In the genomic region with DNA sequence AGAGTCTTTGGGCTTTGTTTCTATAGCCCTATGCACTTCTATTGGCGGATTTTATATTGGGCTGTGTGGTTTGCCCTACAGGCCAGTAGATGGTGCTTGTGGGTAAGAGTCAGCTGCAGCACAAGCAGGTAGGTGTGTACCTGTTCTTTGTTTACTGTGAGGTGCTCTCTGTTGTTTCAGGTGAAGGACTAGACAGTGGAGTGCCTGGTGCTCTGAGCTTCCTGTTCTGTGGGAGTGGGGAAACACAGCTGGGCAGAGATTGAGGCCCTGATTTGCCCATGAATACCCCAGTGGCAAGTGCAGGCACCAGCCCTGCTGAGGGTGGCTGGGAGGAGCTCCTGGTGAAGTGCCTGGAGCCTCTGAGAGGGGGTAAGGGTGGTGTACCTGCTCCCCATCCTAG, we compare ENCODE assay signal across 9 cellular contexts. TPM values are rescaled to one million over a fixed set of nuclear protein-coding genes. Genes with fewer than 3 reads are reported as not detected.
DNase-seq lines count a peak whose midpoint lies in the region; ATAC-seq, FAIRE-seq and TF ChIP-seq lines count a peak whose summit lies in the region.
"Had no signal": no experiment of that assay in that cellular context is flagged by ENCODE, and none has a peak within 500 bp of the region (broad histone marks: within the 10 kb centered on the region; RNA-seq: fewer than 3 reads in every experiment).

No MANE protein-coding gene starts in this region.

- 29 to 47% (median 32%) methylated on average over 1 of the region's 1 CpG for WGBS in small intestine, 3 donors

- no peak for FAIRE-seq in small intestine (lab: Jason Lieb, UNC)

- peak; percentile 83 for TF ChIP-seq CTCF in epithelial cell of proximal tubule (conservative IDR thresholded peaks at IDR 0.05; ENCODE audit: low read depth, low read length)

- H3K36me3 ChIP-seq in small intestine (ENCODE audit: control insufficient read depth in 2 of 2, insufficient read depth in 2 of 2, low read length in 2 of 2), result no peaks in the 10 kb centered on the region

- in situ Hi-C loops in Caki2 (cut with HindIII; ENCODE audit: low pct_unique_long_range_greater_than_20kb, low sequenced_read_pairs), result no loop called here

- no peak overlapping the region for H3K27ac ChIP-seq in small intestine (ENCODE audit: low read depth in 1 of 2, low read length in 1 of 2)

- ATAC-seq in GM21528 (IDR thresholded peaks at IDR 0.05; ENCODE audit: low FRiP score, unreplicated experiment), result peak; percentile 83
- no peak for ATAC-seq in activated CD4-positive, CD25-positive, alpha-beta regulatory T cell treated with anti-CD3 and anti-CD28 coated beads, Interleukin-2, amount 50 U/mL, for 24 hours
- no peak for ATAC-seq in activated naive CD8-positive, alpha-beta T cell treated with anti-CD3 and anti-CD28 coated beads, Interleukin-2, amount 50 U/mL, for 24 hours

- no peaks in the 10 kb centered on the region for H3K9me3 ChIP-seq in small intestine (ENCODE audit: control insufficient read depth, low read depth)

- H3K4me1 ChIP-seq in small intestine (ENCODE audit: control insufficient read depth in 2 of 2, insufficient read depth in 1 of 2, low read depth in 1 of 2, low read length in 1 of 2), result no peaks in the 10 kb centered on the region

- no peaks in the 10 kb centered on the region for H3K4me1 Mint-ChIP-seq in activated naive CD8-positive, alpha-beta T cell treated with anti-CD3 and anti-CD28 coated beads, Interleukin-2, amount 50 U/mL, for 24 hours
- H3K4me1 Mint-ChIP-seq: central memory CD8-positive, alpha-beta T cell had no signal

- H3K9me3 Mint-ChIP-seq in activated naive CD8-positive, alpha-beta T cell treated with anti-CD3 and anti-CD28 coated beads, Interleukin-2, amount 50 U/mL, for 24 hours, result no peaks in the 10 kb centered on the region
- H3K9me3 Mint-ChIP-seq: central memory CD8-positive, alpha-beta T cell had no signal

- DNase-seq in Caki2 (ENCODE audit: low read depth), result peak; percentile 30
- DNase-seq in NCI-H2029 treated with DMSO at 0.1 percent for 48 hours (lab: John Stamatoyannopoulos, UW), result peak; percentile 90
- no peak for DNase-seq in epithelial cell of proximal tubule (ENCODE audit: low read depth)
- DNase-seq in small intestine, result peak; percentile 68
- no peak for DNase-seq in inferior parietal cortex (ENCODE audit: extremely low spot score)
- no peak for DNase-seq in activated naive CD8-positive, alpha-beta T cell treated with anti-CD3 and anti-CD28 coated beads, Interleukin-2, amount 50 U/mL, for 24 hours

- no peak overlapping the region for H3K4me3 Mint-ChIP-seq in activated naive CD8-positive, alpha-beta T cell treated with anti-CD3 and anti-CD28 coated beads, Interleukin-2, amount 50 U/mL, for 24 hours
- H3K4me3 Mint-ChIP-seq: central memory CD8-positive, alpha-beta T cell had no signal

- no peaks in the 10 kb centered on the region for H3K36me3 Mint-ChIP-seq in activated naive CD8-positive, alpha-beta T cell treated with anti-CD3 and anti-CD28 coated beads, Interleukin-2, amount 50 U/mL, for 24 hours (ENCODE audit: low read depth)

- peaks cover 36% of the 10 kb centered on the region for H3K27me3 Mint-ChIP-seq in activated naive CD8-positive, alpha-beta T cell treated with anti-CD3 and anti-CD28 coated beads, Interleukin-2, amount 50 U/mL, for 24 hours

- H3K27me3 ChIP-seq in small intestine (ENCODE audit: control insufficient read depth in 2 of 2, insufficient read depth in 2 of 2, low read length in 2 of 2), result peaks cover 0 to 5% of the 10 kb centered on the region in 2 donors

- H3K27ac Mint-ChIP-seq in activated naive CD8-positive, alpha-beta T cell treated with anti-CD3 and anti-CD28 coated beads, Interleukin-2, amount 50 U/mL, for 24 hours, result no peak overlapping the region

- no peak overlapping the region for H3K4me3 ChIP-seq in epithelial cell of proximal tubule (ENCODE audit: low read depth, low read length)
- no peak overlapping the region for H3K4me3 ChIP-seq in small intestine (ENCODE audit: low read depth in 1 of 2, low read length in 2 of 2)

RNA-seq across cellular contexts. Expression of gene UCP1, which starts 26.3 kb away (rescaled TPM):
- not detected in 2 replicates for total RNA-seq in Caki2 (2014; rRNA removed; shearing (Covaris generic); ENCODE audit: low replicate concordance)
- 0.43 TPM in 1 of 2 replicates, not detected in the other for total RNA-seq in epithelial cell of proximal tubule
- polyA plus RNA-seq in small intestine, result under 1 TPM in 1 of 3 donors, not detected in 2; 0.04 TPM

Comparison
In these comparisons a context has a peak if more than half of its experiments do, and no peak if none do; other contexts are left out.
1. DNase-seq: peak in Caki2 (single experiment), NCI-H2029 treated with DMSO at 0.1 percent for 48 hours (single experiment) and small intestine (single experiment); none in epithelial cell of proximal tubule (single experiment), inferior parietal cortex (single experiment) and activated naive CD8-positive, alpha-beta T cell treated with anti-CD3 and anti-CD28 coated beads, Interleukin-2, amount 50 U/mL, for 24 hours (single experiment).